Comparison of ENCODE assay signal across 2 cellular contexts in the genomic region with DNA sequence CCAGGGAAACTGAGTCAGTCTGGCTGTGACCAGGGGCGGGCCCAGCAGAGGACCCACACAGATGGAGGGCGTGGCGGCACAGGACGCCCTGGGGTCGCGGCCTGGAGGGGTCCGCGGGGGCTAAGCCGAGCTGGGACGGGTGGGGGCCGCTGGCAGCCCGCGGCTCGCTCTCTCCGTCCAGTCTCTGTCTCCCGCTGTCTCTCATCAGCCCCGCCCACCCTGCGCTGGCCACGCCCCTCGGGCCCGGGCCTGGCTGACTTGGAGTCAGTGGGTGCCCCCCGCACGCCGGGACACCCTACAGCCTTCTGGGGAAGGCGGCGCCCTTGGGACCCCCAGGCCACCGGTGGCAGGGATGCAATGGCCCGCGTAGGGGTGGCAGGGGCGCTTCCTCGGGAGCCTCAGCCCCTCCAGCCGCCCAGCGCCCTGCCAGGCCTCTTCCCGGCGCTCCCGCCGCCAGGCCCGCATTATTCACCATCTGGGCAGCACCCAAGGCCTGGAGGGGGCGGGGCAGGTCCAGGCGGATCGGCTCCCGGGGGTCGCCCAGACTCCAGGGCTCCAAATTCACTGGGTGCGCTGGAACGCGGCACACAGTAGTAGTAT.
TF ChIP-seq lines count a peak whose summit lies in the region.

A gene (minus strand): TSS at position 186 of the 600 bp plus-strand sequence. CDS start 6,241 bp downstream, outside the sequence.

TF ChIP-seq in GM23338, 12 proteins besides CTCF, POLR2A, EP300 and RAD21 (continued from another document):
- TF ChIP-seq, protein P1, sequence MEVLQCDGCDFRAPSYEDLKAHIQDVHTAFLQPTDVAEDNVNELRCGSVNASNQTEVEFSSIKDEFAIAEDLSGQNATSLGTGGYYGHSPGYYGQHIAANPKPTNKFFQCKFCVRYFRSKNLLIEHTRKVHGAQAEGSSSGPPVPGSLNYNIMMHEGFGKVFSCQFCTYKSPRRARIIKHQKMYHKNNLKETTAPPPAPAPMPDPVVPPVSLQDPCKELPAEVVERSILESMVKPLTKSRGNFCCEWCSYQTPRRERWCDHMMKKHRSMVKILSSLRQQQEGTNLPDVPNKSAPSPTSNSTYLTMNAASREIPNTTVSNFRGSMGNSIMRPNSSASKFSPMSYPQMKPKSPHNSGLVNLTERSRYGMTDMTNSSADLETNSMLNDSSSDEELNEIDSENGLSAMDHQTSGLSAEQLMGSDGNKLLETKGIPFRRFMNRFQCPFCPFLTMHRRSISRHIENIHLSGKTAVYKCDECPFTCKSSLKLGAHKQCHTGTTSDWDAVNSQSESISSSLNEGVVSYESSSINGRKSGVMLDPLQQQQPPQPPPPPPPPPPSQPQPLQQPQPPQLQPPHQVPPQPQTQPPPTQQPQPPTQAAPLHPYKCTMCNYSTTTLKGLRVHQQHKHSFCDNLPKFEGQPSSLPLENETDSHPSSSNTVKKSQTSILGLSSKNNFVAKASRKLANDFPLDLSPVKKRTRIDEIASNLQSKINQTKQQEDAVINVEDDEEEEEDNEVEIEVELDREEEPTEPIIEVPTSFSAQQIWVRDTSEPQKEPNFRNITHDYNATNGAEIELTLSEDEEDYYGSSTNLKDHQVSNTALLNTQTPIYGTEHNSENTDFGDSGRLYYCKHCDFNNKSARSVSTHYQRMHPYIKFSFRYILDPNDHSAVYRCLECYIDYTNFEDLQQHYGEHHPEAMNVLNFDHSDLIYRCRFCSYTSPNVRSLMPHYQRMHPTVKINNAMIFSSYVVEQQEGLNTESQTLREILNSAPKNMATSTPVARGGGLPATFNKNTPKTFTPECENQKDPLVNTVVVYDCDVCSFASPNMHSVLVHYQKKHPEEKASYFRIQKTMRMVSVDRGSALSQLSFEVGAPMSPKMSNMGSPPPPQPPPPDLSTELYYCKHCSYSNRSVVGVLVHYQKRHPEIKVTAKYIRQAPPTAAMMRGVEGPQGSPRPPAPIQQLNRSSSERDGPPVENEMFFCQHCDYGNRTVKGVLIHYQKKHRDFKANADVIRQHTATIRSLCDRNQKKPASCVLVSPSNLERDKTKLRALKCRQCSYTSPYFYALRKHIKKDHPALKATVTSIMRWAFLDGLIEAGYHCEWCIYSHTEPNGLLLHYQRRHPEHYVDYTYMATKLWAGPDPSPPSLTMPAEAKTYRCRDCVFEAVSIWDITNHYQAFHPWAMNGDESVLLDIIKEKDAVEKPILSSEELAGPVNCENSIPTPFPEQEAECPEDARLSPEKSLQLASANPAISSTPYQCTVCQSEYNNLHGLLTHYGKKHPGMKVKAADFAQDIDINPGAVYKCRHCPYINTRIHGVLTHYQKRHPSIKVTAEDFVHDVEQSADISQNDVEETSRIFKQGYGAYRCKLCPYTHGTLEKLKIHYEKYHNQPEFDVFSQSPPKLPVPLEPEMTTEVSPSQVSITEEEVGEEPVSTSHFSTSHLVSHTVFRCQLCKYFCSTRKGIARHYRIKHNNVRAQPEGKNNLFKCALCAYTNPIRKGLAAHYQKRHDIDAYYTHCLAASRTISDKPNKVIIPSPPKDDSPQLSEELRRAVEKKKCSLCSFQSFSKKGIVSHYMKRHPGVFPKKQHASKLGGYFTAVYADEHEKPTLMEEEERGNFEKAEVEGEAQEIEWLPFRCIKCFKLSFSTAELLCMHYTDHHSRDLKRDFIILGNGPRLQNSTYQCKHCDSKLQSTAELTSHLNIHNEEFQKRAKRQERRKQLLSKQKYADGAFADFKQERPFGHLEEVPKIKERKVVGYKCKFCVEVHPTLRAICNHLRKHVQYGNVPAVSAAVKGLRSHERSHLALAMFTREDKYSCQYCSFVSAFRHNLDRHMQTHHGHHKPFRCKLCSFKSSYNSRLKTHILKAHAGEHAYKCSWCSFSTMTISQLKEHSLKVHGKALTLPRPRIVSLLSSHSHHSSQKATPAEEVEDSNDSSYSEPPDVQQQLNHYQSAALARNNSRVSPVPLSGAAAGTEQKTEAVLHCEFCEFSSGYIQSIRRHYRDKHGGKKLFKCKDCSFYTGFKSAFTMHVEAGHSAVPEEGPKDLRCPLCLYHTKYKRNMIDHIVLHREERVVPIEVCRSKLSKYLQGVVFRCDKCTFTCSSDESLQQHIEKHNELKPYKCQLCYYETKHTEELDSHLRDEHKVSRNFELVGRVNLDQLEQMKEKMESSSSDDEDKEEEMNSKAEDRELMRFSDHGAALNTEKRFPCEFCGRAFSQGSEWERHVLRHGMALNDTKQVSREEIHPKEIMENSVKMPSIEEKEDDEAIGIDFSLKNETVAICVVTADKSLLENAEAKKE (CRISPR knock-in tag; IDR thresholded peaks at IDR 0.05): no peak
- TF ChIP-seq, protein P2, sequence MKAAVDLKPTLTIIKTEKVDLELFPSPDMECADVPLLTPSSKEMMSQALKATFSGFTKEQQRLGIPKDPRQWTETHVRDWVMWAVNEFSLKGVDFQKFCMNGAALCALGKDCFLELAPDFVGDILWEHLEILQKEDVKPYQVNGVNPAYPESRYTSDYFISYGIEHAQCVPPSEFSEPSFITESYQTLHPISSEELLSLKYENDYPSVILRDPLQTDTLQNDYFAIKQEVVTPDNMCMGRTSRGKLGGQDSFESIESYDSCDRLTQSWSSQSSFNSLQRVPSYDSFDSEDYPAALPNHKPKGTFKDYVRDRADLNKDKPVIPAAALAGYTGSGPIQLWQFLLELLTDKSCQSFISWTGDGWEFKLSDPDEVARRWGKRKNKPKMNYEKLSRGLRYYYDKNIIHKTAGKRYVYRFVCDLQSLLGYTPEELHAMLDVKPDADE (IDR thresholded peaks at IDR 0.05): no peak
- TF ChIP-seq, protein P3, sequence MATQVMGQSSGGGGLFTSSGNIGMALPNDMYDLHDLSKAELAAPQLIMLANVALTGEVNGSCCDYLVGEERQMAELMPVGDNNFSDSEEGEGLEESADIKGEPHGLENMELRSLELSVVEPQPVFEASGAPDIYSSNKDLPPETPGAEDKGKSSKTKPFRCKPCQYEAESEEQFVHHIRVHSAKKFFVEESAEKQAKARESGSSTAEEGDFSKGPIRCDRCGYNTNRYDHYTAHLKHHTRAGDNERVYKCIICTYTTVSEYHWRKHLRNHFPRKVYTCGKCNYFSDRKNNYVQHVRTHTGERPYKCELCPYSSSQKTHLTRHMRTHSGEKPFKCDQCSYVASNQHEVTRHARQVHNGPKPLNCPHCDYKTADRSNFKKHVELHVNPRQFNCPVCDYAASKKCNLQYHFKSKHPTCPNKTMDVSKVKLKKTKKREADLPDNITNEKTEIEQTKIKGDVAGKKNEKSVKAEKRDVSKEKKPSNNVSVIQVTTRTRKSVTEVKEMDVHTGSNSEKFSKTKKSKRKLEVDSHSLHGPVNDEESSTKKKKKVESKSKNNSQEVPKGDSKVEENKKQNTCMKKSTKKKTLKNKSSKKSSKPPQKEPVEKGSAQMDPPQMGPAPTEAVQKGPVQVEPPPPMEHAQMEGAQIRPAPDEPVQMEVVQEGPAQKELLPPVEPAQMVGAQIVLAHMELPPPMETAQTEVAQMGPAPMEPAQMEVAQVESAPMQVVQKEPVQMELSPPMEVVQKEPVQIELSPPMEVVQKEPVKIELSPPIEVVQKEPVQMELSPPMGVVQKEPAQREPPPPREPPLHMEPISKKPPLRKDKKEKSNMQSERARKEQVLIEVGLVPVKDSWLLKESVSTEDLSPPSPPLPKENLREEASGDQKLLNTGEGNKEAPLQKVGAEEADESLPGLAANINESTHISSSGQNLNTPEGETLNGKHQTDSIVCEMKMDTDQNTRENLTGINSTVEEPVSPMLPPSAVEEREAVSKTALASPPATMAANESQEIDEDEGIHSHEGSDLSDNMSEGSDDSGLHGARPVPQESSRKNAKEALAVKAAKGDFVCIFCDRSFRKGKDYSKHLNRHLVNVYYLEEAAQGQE (IDR thresholded peaks at IDR 0.05; ENCODE audit: unreplicated experiment): no peak
- no peak for TF ChIP-seq JUNB (IDR thresholded peaks at IDR 0.05; ENCODE audit: unreplicated experiment)

TF ChIP-seq in liver, 16 proteins besides CTCF, POLR2A, EP300 and RAD21:
- TF ChIP-seq, protein P4, sequence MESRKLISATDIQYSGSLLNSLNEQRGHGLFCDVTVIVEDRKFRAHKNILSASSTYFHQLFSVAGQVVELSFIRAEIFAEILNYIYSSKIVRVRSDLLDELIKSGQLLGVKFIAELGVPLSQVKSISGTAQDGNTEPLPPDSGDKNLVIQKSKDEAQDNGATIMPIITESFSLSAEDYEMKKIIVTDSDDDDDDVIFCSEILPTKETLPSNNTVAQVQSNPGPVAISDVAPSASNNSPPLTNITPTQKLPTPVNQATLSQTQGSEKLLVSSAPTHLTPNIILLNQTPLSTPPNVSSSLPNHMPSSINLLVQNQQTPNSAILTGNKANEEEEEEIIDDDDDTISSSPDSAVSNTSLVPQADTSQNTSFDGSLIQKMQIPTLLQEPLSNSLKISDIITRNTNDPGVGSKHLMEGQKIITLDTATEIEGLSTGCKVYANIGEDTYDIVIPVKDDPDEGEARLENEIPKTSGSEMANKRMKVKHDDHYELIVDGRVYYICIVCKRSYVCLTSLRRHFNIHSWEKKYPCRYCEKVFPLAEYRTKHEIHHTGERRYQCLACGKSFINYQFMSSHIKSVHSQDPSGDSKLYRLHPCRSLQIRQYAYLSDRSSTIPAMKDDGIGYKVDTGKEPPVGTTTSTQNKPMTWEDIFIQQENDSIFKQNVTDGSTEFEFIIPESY (IDR thresholded peaks at IDR 0.05): no peak
- no peak for TF ChIP-seq TAF1 (conservative IDR thresholded peaks at IDR 0.05)
- TF ChIP-seq YY1 (IDR thresholded peaks at IDR 0.05): no peak
- TF ChIP-seq HNF4G (IDR thresholded peaks at IDR 0.05): no peak
- TF ChIP-seq, protein P3 (IDR thresholded peaks at IDR 0.05): no peak
- TF ChIP-seq, protein P5, sequence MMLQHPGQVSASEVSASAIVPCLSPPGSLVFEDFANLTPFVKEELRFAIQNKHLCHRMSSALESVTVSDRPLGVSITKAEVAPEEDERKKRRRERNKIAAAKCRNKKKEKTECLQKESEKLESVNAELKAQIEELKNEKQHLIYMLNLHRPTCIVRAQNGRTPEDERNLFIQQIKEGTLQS (IDR thresholded peaks at IDR 0.05): no peak
- TF ChIP-seq NR2F2 (IDR thresholded peaks at IDR 0.05): no peak
